8 cellular contexts compared by ENCODE assay signal in the genomic region with DNA sequence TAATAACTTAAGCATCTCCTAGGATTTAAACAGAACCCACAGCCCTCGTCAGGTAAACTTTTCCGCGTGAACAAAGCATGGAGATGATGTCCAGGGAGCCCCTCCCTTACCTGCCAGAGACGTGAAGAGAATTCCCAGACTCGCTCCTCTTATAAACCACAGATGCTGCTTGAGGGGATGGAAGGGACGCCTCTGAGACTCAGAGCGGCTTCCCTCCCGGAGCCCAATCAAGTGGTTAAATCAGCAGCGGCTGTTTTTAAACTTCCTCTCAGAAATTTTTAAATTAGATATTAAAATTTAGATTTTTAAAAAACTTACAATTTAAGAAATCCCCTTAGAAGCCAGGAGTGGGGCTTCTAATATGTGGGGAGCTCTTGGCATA.
DNase-seq lines count a peak whose midpoint lies in the region; ATAC-seq and TF ChIP-seq lines count a peak whose summit lies in the region.
"Had no signal": no experiment of that assay in that cellular context is flagged by ENCODE, and none has a peak within 500 bp of the region (broad histone marks: within the 10 kb centered on the region; RNA-seq: fewer than 3 reads in every experiment).

No MANE protein-coding gene starts in this region.

- DNase-seq in GM13976 (ENCODE audit: low spot score), result no peak
- no peak for DNase-seq in RKO (ENCODE audit: low spot score)
- DNase-seq: NCI-H187 treated with DMSO at 0.1 percent for 48 hours had no signal

- H3K27ac ChIP-seq in cingulate gyrus (ENCODE audit: low read depth, low read length) (peak overlapping the region; percentile 48), skin epidermis (peak overlapping the region in 19 of 21 experiments; percentile 26 to 95 (median 78))

- H3K4me3 ChIP-seq in skin epidermis, result no peak overlapping the region

- no peak for TF ChIP-seq CTCF in GM13976 (IDR thresholded peaks at IDR 0.05; ENCODE audit: borderline replicate concordance, control extremely low read depth, extremely low read depth, insufficient read depth, missing control alignments)

- in situ Hi-C loops in GM13976 (cut with MboI; ENCODE audit: low sequenced_read_pairs, unreplicated experiment), result no loop called here

- ATAC-seq in GM18502 (IDR thresholded peaks at IDR 0.05; ENCODE audit: poor library complexity, unreplicated experiment) (peak; percentile 6), HG03460 (IDR thresholded peaks at IDR 0.05; ENCODE audit: unreplicated experiment) (peak; percentile 3), HG02571 (IDR thresholded peaks at IDR 0.05; ENCODE audit: unreplicated experiment) (no peak)
